1 cellular context compared by ENCODE assay signal in genomic region chr1:233972951-233973635, GRCh38.
TF ChIP-seq lines count a peak whose summit lies in the region.

No MANE protein-coding gene starts in this region.

TF ChIP-seq in K562, 482 proteins besides CTCF, POLR2A, EP300 and RAD21 (continued from another document):
- TF ChIP-seq PRDM10 (IDR thresholded peaks at IDR 0.05; ENCODE audit: partially characterized antibody) (no peak), TEAD2 (tag; IDR thresholded peaks at IDR 0.05) (peak; percentile 70), GABPB2 (CRISPR knock-in tag; conservative IDR thresholded peaks at IDR 0.05) (peak; percentile 53; the same call in 1 of the 2 replicates), RBBP5 (IDR thresholded peaks at IDR 0.05; ENCODE audit: borderline replicate concordance, insufficient read depth, low read length, poor library complexity, severe bottlenecking) (peak; percentile 57), CREB5 (CRISPR knock-in tag; IDR thresholded peaks at IDR 0.05) (peak; percentile 76; the same call in 1 of the 2 replicates), ZFPM2 (CRISPR knock-in tag; IDR thresholded peaks at IDR 0.05) (0 out of 2 replicates have a peak, but pooled peaks have one; percentile 67), MBD2 (IDR thresholded peaks at IDR 0.05; ENCODE audit: borderline replicate concordance, low read depth) (0 out of 2 replicates have a peak, but pooled peaks have one; percentile 48), MITF (IDR thresholded peaks at IDR 0.05) (peak; percentile 94)
